7 cellular contexts compared by ENCODE assay signal in genomic region chr1:182564605-182565004, GRCh38.
"Had no signal": no experiment of that assay in that cellular context is flagged by ENCODE, and none has a peak within 500 bp of the region (broad histone marks: within the 10 kb centered on the region; RNA-seq: fewer than 3 reads in every experiment).

No MANE protein-coding gene starts in this region.

- H3K36me3 ChIP-seq: HAP-1 had no signal

- H3K27ac ChIP-seq: GM23248 had no signal

- DNase-seq: GM23248, GOT3, H7, KG1 had no signal

- H2AFZ ChIP-seq: GM23248 had no signal

- H3K4me1 ChIP-seq: HAP-1 had no signal

- H3K9ac ChIP-seq: GM23248 had no signal

- H3K4me3 ChIP-seq: GM23248, HAP-1 had no signal

- ATAC-seq: HCT116 had no signal

- FAIRE-seq: HTR-8/SVneo had no signal
